In the genomic region with DNA sequence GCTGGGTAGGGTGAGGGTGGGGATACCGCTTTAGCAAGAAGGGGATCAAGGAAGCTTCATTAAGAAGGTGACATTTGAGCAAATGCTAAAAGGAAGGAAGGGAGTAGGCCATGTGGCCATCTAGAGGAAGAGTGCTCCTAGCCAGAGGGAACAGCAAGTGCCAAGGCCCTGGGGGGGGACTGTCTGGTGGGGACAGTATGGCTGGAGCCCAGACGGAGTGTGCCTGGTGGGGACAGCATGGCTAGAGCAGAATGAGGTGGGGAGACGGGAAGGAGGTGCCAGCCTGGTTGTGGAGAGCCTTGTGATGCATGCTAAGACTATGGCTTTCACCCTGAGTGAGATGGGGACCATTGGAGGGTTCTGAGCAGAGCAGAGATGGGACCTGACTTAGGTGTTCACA, we compare ENCODE assay signal across 12 cellular contexts. TPM values are rescaled to one million over a fixed set of nuclear protein-coding genes. Genes with fewer than 3 reads are reported as not detected.
DNase-seq lines count a peak whose midpoint lies in the region; ATAC-seq and TF ChIP-seq lines count a peak whose summit lies in the region.
"Had no signal": no experiment of that assay in that cellular context is flagged by ENCODE, and none has a peak within 500 bp of the region (broad histone marks: within the 10 kb centered on the region; RNA-seq: fewer than 3 reads in every experiment).

No MANE protein-coding gene starts in this region.

- no peak for ATAC-seq in stimulated activated memory B cell treated with anti-CD40 and anti-IgM and Interleukin-4, amounts not matched to agents 10 μg/mL and 1 μg/mL and 100 μg/mL, for 72 hours
- ATAC-seq in body of pancreas (no peak), right lobe of liver (no peak), GM21526 (IDR thresholded peaks at IDR 0.05; ENCODE audit: low FRiP score, unreplicated experiment) (no peak)
- ATAC-seq: right cardiac atrium had no signal

- H3K79me2 ChIP-seq in Loucy (ENCODE audit: insufficient read depth, low read length) = peaks cover 37% of the 10 kb centered on the region

- H3K9me3 ChIP-seq in Loucy (ENCODE audit: insufficient read depth, low read depth, low read length) = no peaks in the 10 kb centered on the region
- H3K9me3 ChIP-seq in body of pancreas = no peaks in the 10 kb centered on the region
- H3K9me3 ChIP-seq in right lobe of liver = no peaks in the 10 kb centered on the region

- DNase-seq in activated CD4-positive, alpha-beta T cell treated with anti-CD3 and anti-CD28 coated beads, Interleukin-2, amount 10 ng/mL, durations not matched to agents 7 days and 5 days = no peak
- no peak for DNase-seq in activated CD4-positive, alpha-beta T cell treated with anti-CD3 and anti-CD28 coated beads, Interleukin-2, amount 50 U/mL, for 48 hours
- no peak for DNase-seq in body of pancreas
- DNase-seq in right lobe of liver = no peak
- DNase-seq: naive B cell; NCI-H774; stimulated activated CD4-positive, alpha-beta T cell treated with anti-CD3 and anti-CD28 coated beads, Interleukin-2, amount 100 ng/mL, for 48 hours had no signal

- intact Hi-C loops in body of pancreas (cut with DNase I) (no loop called here), right lobe of liver (cut with DNase I) (no loop called here)

- H3K4me1 ChIP-seq in Loucy (ENCODE audit: insufficient read depth, low read length, poor library complexity, severe bottlenecking) (peaks cover 32% of the 10 kb centered on the region), body of pancreas (peaks cover 37% of the 10 kb centered on the region), right lobe of liver (peaks cover 0 to 18% (median 0%) of the 10 kb centered on the region in 4 donors)

- WGBS in body of pancreas, 2 donors = 69 to 74% methylated on average over 3 of the region's 3 CpGs
- WGBS in right lobe of liver (ENCODE audit: insufficient coverage, low coverage, low lambda C conversion rate, missing lambda C conversion rate) = 49% methylated on average over 2 of the region's 3 CpGs

- H2AFZ ChIP-seq in Loucy (ENCODE audit: low read length) = no peak overlapping the region

- H3K9ac ChIP-seq in Loucy (ENCODE audit: low read depth, low read length, poor library complexity, severe bottlenecking) = peak overlapping the region; percentile 35

- H3K36me3 ChIP-seq in Loucy (ENCODE audit: insufficient read depth, low read length) (no peaks in the 10 kb centered on the region), body of pancreas (replicated peaks in 1 of 2; ENCODE audit: insufficient read depth in 1 of 2, low read depth in 2 of 2) (no peaks in the 10 kb centered on the region), right lobe of liver (no peaks in the 10 kb centered on the region)

- peaks cover 16% of the 10 kb centered on the region for H4K20me1 ChIP-seq in Loucy (ENCODE audit: insufficient read depth, low read length, poor library complexity, severe bottlenecking)

- CTCF ChIA-PET in activated CD4-positive, alpha-beta T cell treated with anti-CD3 and anti-CD28 coated beads, Interleukin-2, amount 10 ng/mL, durations not matched to agents 7 days and 5 days (lab: Charles Lee) = interaction anchor here (0.7 to 3.1 kb wide), 2 partner anchors 9 to 93 kb away, joined by 3 to 30 read pairs; partner anchors contain the start of gene B9D2

- H3K4me2 ChIP-seq in Loucy (ENCODE audit: low read depth, low read length, poor library complexity, severe bottlenecking) = no peak overlapping the region

- peak overlapping the region; percentile 97 for H3K27ac Mint-ChIP-seq in activated CD4-positive, alpha-beta T cell treated with anti-CD3 and anti-CD28 coated beads, Interleukin-2, amount 10 ng/mL, durations not matched to agents 7 days and 5 days
- peak overlapping the region in 4 of 5 experiments; percentile 4 to 63 (median 11) for H3K27ac Mint-ChIP-seq in brain
- peak overlapping the region; percentile 30 for H3K27ac Mint-ChIP-seq in stimulated activated memory B cell treated with anti-CD40 and anti-IgM and Interleukin-4, amounts not matched to agents 10 μg/mL and 1 μg/mL and 100 μg/mL, for 72 hours

- POLR2A ChIA-PET in activated CD4-positive, alpha-beta T cell treated with anti-CD3 and anti-CD28 coated beads, Interleukin-2, amount 10 ng/mL, durations not matched to agents 7 days and 5 days (lab: Charles Lee) = interaction anchor here (0.8 to 1.2 kb wide), 2 partner anchors 8 to 28 kb away, joined by 4 to 5 read pairs; partner anchors contain the start of gene B9D2

- H3K27me3 Mint-ChIP-seq in activated CD4-positive, alpha-beta T cell treated with anti-CD3 and anti-CD28 coated beads, Interleukin-2, amount 10 ng/mL, durations not matched to agents 7 days and 5 days = no peaks in the 10 kb centered on the region
- peaks cover 33% of the 10 kb centered on the region for H3K27me3 Mint-ChIP-seq in brain
- no peaks in the 10 kb centered on the region for H3K27me3 Mint-ChIP-seq in stimulated activated memory B cell treated with anti-CD40 and anti-IgM and Interleukin-4, amounts not matched to agents 10 μg/mL and 1 μg/mL and 100 μg/mL, for 72 hours
- H3K27me3 Mint-ChIP-seq: naive B cell had no signal

- peak overlapping the region; percentile 62 for H3K4me3 Mint-ChIP-seq in activated CD4-positive, alpha-beta T cell treated with anti-CD3 and anti-CD28 coated beads, Interleukin-2, amount 10 ng/mL, durations not matched to agents 7 days and 5 days
- H3K4me3 Mint-ChIP-seq in brain = peak overlapping the region in 3 of 5 experiments; percentile 69 to 82 (median 80)
- H3K4me3 Mint-ChIP-seq in stimulated activated memory B cell treated with anti-CD40 and anti-IgM and Interleukin-4, amounts not matched to agents 10 μg/mL and 1 μg/mL and 100 μg/mL, for 72 hours = no peak overlapping the region

- peaks cover 58% of the 10 kb centered on the region for H3K4me1 Mint-ChIP-seq in activated CD4-positive, alpha-beta T cell treated with anti-CD3 and anti-CD28 coated beads, Interleukin-2, amount 10 ng/mL, durations not matched to agents 7 days and 5 days
- peaks cover 35% of the 10 kb centered on the region for H3K4me1 Mint-ChIP-seq in brain
- H3K4me1 Mint-ChIP-seq in stimulated activated memory B cell treated with anti-CD40 and anti-IgM and Interleukin-4, amounts not matched to agents 10 μg/mL and 1 μg/mL and 100 μg/mL, for 72 hours = peaks cover 44% of the 10 kb centered on the region

- H3K27me3 ChIP-seq in Loucy (ENCODE audit: insufficient read depth, low read length, poor library complexity, severe bottlenecking) (no peaks in the 10 kb centered on the region), body of pancreas (no peaks in the 10 kb centered on the region), right lobe of liver (no peaks in the 10 kb centered on the region)

- TF ChIP-seq POLR2A in body of pancreas (IDR thresholded peaks at IDR 0.05) (no peak), right lobe of liver (IDR thresholded peaks at IDR 0.05) (no peak)

- peaks cover 33% of the 10 kb centered on the region for H3K36me3 Mint-ChIP-seq in activated CD4-positive, alpha-beta T cell treated with anti-CD3 and anti-CD28 coated beads, Interleukin-2, amount 10 ng/mL, durations not matched to agents 7 days and 5 days (ENCODE audit: low read depth)
- H3K36me3 Mint-ChIP-seq in brain = no peaks in the 10 kb centered on the region
- peaks cover 18% of the 10 kb centered on the region for H3K36me3 Mint-ChIP-seq in stimulated activated memory B cell treated with anti-CD40 and anti-IgM and Interleukin-4, amounts not matched to agents 10 μg/mL and 1 μg/mL and 100 μg/mL, for 72 hours
- H3K36me3 Mint-ChIP-seq: naive B cell had no signal

- H3F3A ChIP-seq in Loucy (ENCODE audit: low read depth) = no peaks in the 10 kb centered on the region; the same call in 1 of the 2 replicates

- no peaks in the 10 kb centered on the region for H3K9me2 ChIP-seq in Loucy (replicated peaks; ENCODE audit: low read depth, low read length)

- H3K27ac ChIP-seq in body of pancreas = no peak overlapping the region
- no peak overlapping the region for H3K27ac ChIP-seq in right lobe of liver

- no peaks in the 10 kb centered on the region for H3K9me3 Mint-ChIP-seq in activated CD4-positive, alpha-beta T cell treated with anti-CD3 and anti-CD28 coated beads, Interleukin-2, amount 10 ng/mL, durations not matched to agents 7 days and 5 days
- peaks cover 0 to 5% (median 0%) of the 10 kb centered on the region in 5 experiments for H3K9me3 Mint-ChIP-seq in brain
- H3K9me3 Mint-ChIP-seq in stimulated activated memory B cell treated with anti-CD40 and anti-IgM and Interleukin-4, amounts not matched to agents 10 μg/mL and 1 μg/mL and 100 μg/mL, for 72 hours = no peaks in the 10 kb centered on the region

- no peak overlapping the region for H3K4me3 ChIP-seq in Loucy (ENCODE audit: low read length, poor library complexity, severe bottlenecking)
- H3K4me3 ChIP-seq in body of pancreas = no peak overlapping the region
- H3K4me3 ChIP-seq in right lobe of liver = no peak overlapping the region

- TF ChIP-seq CTCF in Loucy (conservative IDR thresholded peaks at IDR 0.05; ENCODE audit: low read length) (no peak), brain (conservative IDR thresholded peaks at IDR 0.05) (no peak), body of pancreas (IDR thresholded peaks at IDR 0.05) (no peak), right lobe of liver (IDR thresholded peaks at IDR 0.05) (no peak)

RNA-seq across cellular contexts. Expression of gene TGFB1, which starts 2.1 kb away (rescaled TPM):
- 100 to 1,000 TPM; 194 TPM for total RNA-seq in activated CD4-positive, alpha-beta T cell treated with anti-CD3 and anti-CD28 coated beads, Interleukin-2, amount 10 ng/mL, durations not matched to agents 7 days and 5 days
- 11.2 TPM for polyA plus RNA-seq in brain (ENCODE audit: insufficient read depth, low read depth, low replicate concordance)
- total RNA-seq in body of pancreas = 10 to 100 TPM in 1 of 2 donors, 1 to 10 TPM in 1; 7.8 to 17.1 TPM
- total RNA-seq in right lobe of liver = 10 to 100 TPM in 2 of 6 experiments, 1 to 10 TPM in 4; 4.9 to 19.1 (median 8.5) TPM

RNA-seq across cellular contexts. Expression of gene B9D2, which starts 8.1 kb away (rescaled TPM):
- total RNA-seq in activated CD4-positive, alpha-beta T cell treated with anti-CD3 and anti-CD28 coated beads, Interleukin-2, amount 10 ng/mL, durations not matched to agents 7 days and 5 days = 10 to 100 TPM; 11.6 to 11.7 TPM
- 11.8 TPM for polyA plus RNA-seq in brain (ENCODE audit: insufficient read depth, low read depth, low replicate concordance)
- total RNA-seq in body of pancreas = 1 to 10 TPM in 1 of 2 donors, under 1 TPM in 1; 0.52 to 5.3 TPM
- 1 to 10 TPM; 1.7 to 4.4 (median 2.6) TPM for total RNA-seq in right lobe of liver

RNA-seq across cellular contexts. Expression of gene TMEM91, which starts 20.5 kb away (rescaled TPM):
- 1 to 10 TPM; 5.4 to 5.6 TPM for total RNA-seq in activated CD4-positive, alpha-beta T cell treated with anti-CD3 and anti-CD28 coated beads, Interleukin-2, amount 10 ng/mL, durations not matched to agents 7 days and 5 days
- polyA plus RNA-seq in brain (ENCODE audit: insufficient read depth, low read depth, low replicate concordance) = 8.6 TPM
- total RNA-seq in body of pancreas = 10 to 100 TPM in 1 of 2 donors, 1 to 10 TPM in 1; 7.5 to 15.5 TPM
- 1 to 10 TPM; 1.8 to 4.1 (median 3.0) TPM for total RNA-seq in right lobe of liver

RNA-seq across cellular contexts. Expression of gene EXOSC5, which starts 41.4 kb away (rescaled TPM):
- total RNA-seq in activated CD4-positive, alpha-beta T cell treated with anti-CD3 and anti-CD28 coated beads, Interleukin-2, amount 10 ng/mL, durations not matched to agents 7 days and 5 days = 10 to 100 TPM; 21.1 to 26.9 TPM
- 46.6 TPM for polyA plus RNA-seq in brain (ENCODE audit: insufficient read depth, low read depth, low replicate concordance)
- total RNA-seq in body of pancreas (10 to 100 TPM in 1 of 2 donors, 1 to 10 TPM in 1; 4.3 to 22.8 TPM), right lobe of liver (10 to 100 TPM in 5 of 6 experiments, 1 to 10 TPM in 1; 6.1 to 26.6 (median 14.1) TPM)

RNA-seq across cellular contexts. Expression of gene BCKDHA, which starts 41.8 kb away (rescaled TPM):
- 10 to 100 TPM; 12.7 TPM for total RNA-seq in activated CD4-positive, alpha-beta T cell treated with anti-CD3 and anti-CD28 coated beads, Interleukin-2, amount 10 ng/mL, durations not matched to agents 7 days and 5 days
- 53.0 TPM for polyA plus RNA-seq in brain (ENCODE audit: insufficient read depth, low read depth, low replicate concordance)
- total RNA-seq in body of pancreas (10 to 100 TPM; 15.2 to 17.9 TPM), right lobe of liver (10 to 100 TPM; 32.1 to 68.7 (median 48.9) TPM)

Comparison
In these comparisons a context has a peak if more than half of its experiments do, and no peak if none do; other contexts are left out.
1. H3K27ac Mint-ChIP-seq: peak in every context shown above with its lines; median percentile 97 in activated CD4-positive, alpha-beta T cell treated with anti-CD3 and anti-CD28 coated beads, Interleukin-2, amount 10 ng/mL, durations not matched to agents 7 days and 5 days; 30 in stimulated activated memory B cell treated with anti-CD40 and anti-IgM and Interleukin-4, amounts not matched to agents 10 μg/mL and 1 μg/mL and 100 μg/mL, for 72 hours; 11 in brain.
2. RNA of gene TGFB1, which starts 2.1 kb away (total RNA-seq): 194 TPM in activated CD4-positive, alpha-beta T cell treated with anti-CD3 and anti-CD28 coated beads, Interleukin-2, amount 10 ng/mL, durations not matched to agents 7 days and 5 days; 7.8 to 17.1 TPM in body of pancreas and 4.9 to 19.1 TPM in right lobe of liver; every median in the first group is over 4 times any median in the second.